In genomic region chr2:157509755-157510154, GRCh38 we compare ENCODE assay signal across 15 cellular contexts.
DNase-seq lines count a peak whose midpoint lies in the region; ATAC-seq, FAIRE-seq and TF ChIP-seq lines count a peak whose summit lies in the region.
"Had no signal": no experiment of that assay in that cellular context is flagged by ENCODE, and none has a peak within 500 bp of the region (broad histone marks: within the 10 kb centered on the region; RNA-seq: fewer than 3 reads in every experiment).

No MANE protein-coding gene starts in this region.

- H3K9ac ChIP-seq in OCI-LY1 (ENCODE audit: low read length), result no peak overlapping the region

- H3K79me2 ChIP-seq in GM23338 (replicated peaks; ENCODE audit: insufficient read depth) (no peaks in the 10 kb centered on the region), OCI-LY1 (ENCODE audit: insufficient read depth, low read length) (no peaks in the 10 kb centered on the region)

- ATAC-seq in GM23338, result no peak
- no peak for ATAC-seq in GM18868 (IDR thresholded peaks at IDR 0.05; ENCODE audit: unreplicated experiment)
- ATAC-seq: right cardiac atrium had no signal

- no peak for FAIRE-seq in RCC 7860 (lab: Jason Lieb, UNC)
- FAIRE-seq: H54 had no signal

- DNase-seq in GM23338 (ENCODE audit: low spot score) (no peak), inferior parietal cortex (ENCODE audit: extremely low spot score) (peak; percentile 38), CD1c-positive myeloid dendritic cell (ENCODE audit: extremely low spot score) (no peak), RCC 7860 (ENCODE audit: low spot score) (no peak)
- DNase-seq: activated naive CD4-positive, alpha-beta T cell treated with anti-CD3 and anti-CD28 coated beads, Interleukin-2, amount 10 ng/mL, durations not matched to agents 7 days and 5 days; C1 segment of cervical spinal cord; immature natural killer cell; mesendoderm; right cardiac atrium; SHP77 had no signal

- no peak overlapping the region for H3K4me2 ChIP-seq in GM23338
- H3K4me2 ChIP-seq in OCI-LY1 (ENCODE audit: low read length), result no peak overlapping the region

- H3K4me3 Mint-ChIP-seq in GM23338, result no peak overlapping the region
- H3K4me3 Mint-ChIP-seq: activated naive CD4-positive, alpha-beta T cell treated with anti-CD3 and anti-CD28 coated beads, Interleukin-2, amount 10 ng/mL, durations not matched to agents 7 days and 5 days; immature natural killer cell had no signal

- H3F3A ChIP-seq in GM23338 (replicated peaks; ENCODE audit: low read depth) (no peaks in the 10 kb centered on the region), OCI-LY1 (ENCODE audit: insufficient read depth, low read length) (no peaks in the 10 kb centered on the region)

- no peaks in the 10 kb centered on the region for H3K27me3 Mint-ChIP-seq in GM23338 (ENCODE audit: insufficient read depth, low read depth, poor library complexity)

- H2AFZ ChIP-seq in GM23338 (no peak overlapping the region), OCI-LY1 (ENCODE audit: low read length) (no peak overlapping the region)

- H3K4me3 ChIP-seq in GM23338, result no peak overlapping the region
- H3K4me3 ChIP-seq in OCI-LY1 (ENCODE audit: low read depth, low read length, poor library complexity, severe bottlenecking), result no peak overlapping the region

- H3K27ac Mint-ChIP-seq in GM23338, result no peak overlapping the region
- H3K27ac Mint-ChIP-seq: activated naive CD4-positive, alpha-beta T cell treated with anti-CD3 and anti-CD28 coated beads, Interleukin-2, amount 10 ng/mL, durations not matched to agents 7 days and 5 days; immature natural killer cell had no signal

- TF ChIP-seq CTCF in C4-2B (conservative IDR thresholded peaks at IDR 0.05) (peak; percentile 20; the same call in 1 of the 2 replicates), GM23338 (conservative IDR thresholded peaks at IDR 0.05; ENCODE audit: low read depth in 2 of 2) (peak; percentile 25 to 27; a peak in 2 of 4 replicates), OCI-LY1 (IDR thresholded peaks at IDR 0.05; ENCODE audit: low read length) (peak; percentile 21; the same call in 1 of the 2 replicates)

- H3K36me3 Mint-ChIP-seq in GM23338 (ENCODE audit: low read depth), result no peaks in the 10 kb centered on the region
- H3K36me3 Mint-ChIP-seq: activated naive CD4-positive, alpha-beta T cell treated with anti-CD3 and anti-CD28 coated beads, Interleukin-2, amount 10 ng/mL, durations not matched to agents 7 days and 5 days; immature natural killer cell had no signal

- H3K36me3 ChIP-seq in GM23338 (ENCODE audit: insufficient read depth), result no peaks in the 10 kb centered on the region
- H3K36me3 ChIP-seq in OCI-LY1 (ENCODE audit: insufficient read depth, low read length), result no peaks in the 10 kb centered on the region

- H3K27ac ChIP-seq in C4-2B (no peak overlapping the region), GM23338 (ENCODE audit: low read depth) (no peak overlapping the region), OCI-LY1 (ENCODE audit: low read depth, low read length, poor library complexity, severe bottlenecking) (no peak overlapping the region)
- H3K27ac ChIP-seq: epithelial cell of prostate had no signal

- H3K9me3 Mint-ChIP-seq in GM23338, result peaks cover 8% of the 10 kb centered on the region; the same call in 2 of the 3 replicates

- no peaks in the 10 kb centered on the region for H3K4me1 Mint-ChIP-seq in GM23338
- H3K4me1 Mint-ChIP-seq: activated naive CD4-positive, alpha-beta T cell treated with anti-CD3 and anti-CD28 coated beads, Interleukin-2, amount 10 ng/mL, durations not matched to agents 7 days and 5 days; immature natural killer cell had no signal

- H4K20me1 ChIP-seq in GM23338 (replicated peaks; ENCODE audit: insufficient read depth) (no peaks in the 10 kb centered on the region), OCI-LY1 (ENCODE audit: insufficient read depth, low read length) (no peaks in the 10 kb centered on the region)

- H3K4me1 ChIP-seq in GM23338 (ENCODE audit: insufficient read depth) (no peaks in the 10 kb centered on the region), OCI-LY1 (ENCODE audit: insufficient read depth, low read length, severe bottlenecking) (peaks cover 9% of the 10 kb centered on the region)

- no peaks in the 10 kb centered on the region for H3K9me3 ChIP-seq in OCI-LY1 (ENCODE audit: low read length)

- peaks cover 2% of the 10 kb centered on the region; the same call in 1 of the 2 replicates for H3K9me2 ChIP-seq in GM23338 (ENCODE audit: insufficient read depth)
- no peaks in the 10 kb centered on the region for H3K9me2 ChIP-seq in OCI-LY1 (ENCODE audit: low read depth, low read length)

- H3K27me3 ChIP-seq in GM23338 (ENCODE audit: insufficient read depth) (no peaks in the 10 kb centered on the region), OCI-LY1 (ENCODE audit: insufficient read depth, low read length) (no peaks in the 10 kb centered on the region)

TF ChIP-seq in GM23338, 12 proteins besides CTCF, POLR2A, EP300 and RAD21 (continues in another document):
- TF ChIP-seq ZNF331 (CRISPR knock-in tag; IDR thresholded peaks at IDR 0.05; ENCODE audit: low read depth) (no peak), NANOG (IDR thresholded peaks at IDR 0.05; ENCODE audit: borderline replicate concordance) (no peak), STAT1 (IDR thresholded peaks at IDR 0.05; ENCODE audit: unreplicated experiment) (no peak), CREB1 (CRISPR knock-in tag; IDR thresholded peaks at IDR 0.05; ENCODE audit: low read depth) (no peak), POLR2AphosphoS5 (IDR thresholded peaks at IDR 0.05; ENCODE audit: low read depth) (no peak), REST (IDR thresholded peaks at IDR 0.05; ENCODE audit: unreplicated experiment) (no peak), EZH2 (IDR thresholded peaks at IDR 0.05; ENCODE audit: low read depth, unreplicated experiment) (no peak), EZH2phosphoT487 (IDR thresholded peaks at IDR 0.05; ENCODE audit: unreplicated experiment) (no peak)
